In genomic region chr3:74075213-74075612, GRCh38 we compare ENCODE assay signal across 24 cellular contexts.
"Had no signal": no experiment of that assay in that cellular context is flagged by ENCODE, and none has a peak within 500 bp of the region (broad histone marks: within the 10 kb centered on the region; RNA-seq: fewer than 3 reads in every experiment).

No MANE protein-coding gene starts in this region.

- H3K36me3 ChIP-seq: neural progenitor cell, ovary, right lobe of liver, sigmoid colon, stomach, thoracic aorta, thyroid gland, tibial nerve, upper lobe of left lung, vagina had no signal

- H3K4me3 ChIP-seq: neural progenitor cell, ovary, psoas muscle, right lobe of liver, sigmoid colon, stomach, thoracic aorta, thyroid gland, tibial nerve, upper lobe of left lung, vagina had no signal

- H3K4me1 ChIP-seq: parathyroid adenoma, psoas muscle, right lobe of liver, sigmoid colon, stomach, thyroid gland, tibial nerve, upper lobe of left lung, vagina had no signal

- FAIRE-seq: small intestine, urothelium cell line had no signal

- H3K27ac ChIP-seq: neural progenitor cell, ovary, parathyroid adenoma, psoas muscle, right lobe of liver, sigmoid colon, stomach, thoracic aorta, thyroid gland, tibial nerve, upper lobe of left lung, vagina had no signal

- DNase-seq: occipital lobe; ovary; posterior cingulate gyrus; psoas muscle; right cardiac atrium; right lobe of liver; sigmoid colon; small intestine; stimulated activated CD4-positive, alpha-beta T cell treated with anti-CD3 and anti-CD28 coated beads, Interleukin-15, amount 100 ng/mL, for 24 hours; stimulated activated CD4-positive, alpha-beta T cell treated with anti-CD3 and anti-CD28 coated beads, Interleukin-2, amount 100 ng/mL, for 24 hours; stimulated activated CD4-positive, alpha-beta T cell treated with anti-CD3 and anti-CD28 coated beads, Interleukin-2, amount 100 ng/mL, for 48 hours; stimulated activated CD4-positive, alpha-beta T cell treated with anti-CD3 and anti-CD28 coated beads, Interleukin-4, amount 100 ng/mL, for 24 hours; stimulated activated naive B cell treated with anti-CD40 and anti-IgM and Interleukin-4, amounts not matched to agents 10 μg/mL and 1 μg/mL and 100 μg/mL, for 72 hours; stimulated activated naive CD4-positive, alpha-beta T cell treated with Interleukin-2 at 50 U/mL for 16 hours; stomach; thyroid gland; trophoblast cell; upper lobe of left lung had no signal

- H3K9me3 ChIP-seq: ovary, psoas muscle, right lobe of liver, sigmoid colon, stomach, thoracic aorta, thyroid gland, tibial nerve, upper lobe of left lung, vagina had no signal

- H3K27me3 ChIP-seq: neural progenitor cell, ovary, right lobe of liver, sigmoid colon, stomach, thyroid gland, tibial nerve, upper lobe of left lung, vagina had no signal
